In genomic region chr1:77395051-77395450, GRCh38 we compare ENCODE assay signal across 12 cellular contexts.
"Had no signal": no experiment of that assay in that cellular context is flagged by ENCODE, and none has a peak within 500 bp of the region (broad histone marks: within the 10 kb centered on the region; RNA-seq: fewer than 3 reads in every experiment).

No MANE protein-coding gene starts in this region.

- H3K4me1 Mint-ChIP-seq: activated CD8-positive, alpha-beta memory T cell treated with anti-CD3 and anti-CD28 coated beads, Interleukin-2, amount 10 ng/mL, durations not matched to agents 7 days and 5 days had no signal

- H3K36me3 ChIP-seq: lower lobe of right lung had no signal

- H3K9me3 Mint-ChIP-seq: activated T-cell treated with anti-CD3 and anti-CD28 coated beads, Interleukin-2, amount 50 U/mL, for 4 hours; natural killer cell treated with Interleukin-12 subunit alpha and Interleukin-12 subunit beta and Interleukin-15 and Interleukin-18, amount 100 ng/mL, for 72 hours; T-helper 2 cell treated with Interferon-gamma antibody and Interleukin-4, amounts not matched to agents 5 μg/mL and 100 μg/mL, for 36 hours had no signal

- H3K27ac Mint-ChIP-seq: activated CD8-positive, alpha-beta memory T cell treated with anti-CD3 and anti-CD28 coated beads, Interleukin-2, amount 10 ng/mL, durations not matched to agents 7 days and 5 days; activated naive CD8-positive, alpha-beta T cell; natural killer cell treated with Interleukin-12 subunit alpha and Interleukin-12 subunit beta and Interleukin-15 and Interleukin-18, amount 100 ng/mL, for 72 hours; T-helper 2 cell treated with Interferon-gamma antibody and Interleukin-4, amounts not matched to agents 5 μg/mL and 100 μg/mL, for 36 hours; type B pancreatic cell had no signal

- H3K4me3 Mint-ChIP-seq: activated CD8-positive, alpha-beta memory T cell treated with anti-CD3 and anti-CD28 coated beads, Interleukin-2, amount 10 ng/mL, durations not matched to agents 7 days and 5 days; activated naive CD8-positive, alpha-beta T cell; activated T-cell treated with anti-CD3 and anti-CD28 coated beads, Interleukin-2, amount 50 U/mL, for 4 hours; natural killer cell treated with Interleukin-12 subunit alpha and Interleukin-12 subunit beta and Interleukin-15 and Interleukin-18, amount 100 ng/mL, for 72 hours; T-helper 2 cell treated with Interferon-gamma antibody and Interleukin-4, amounts not matched to agents 5 μg/mL and 100 μg/mL, for 36 hours; type B pancreatic cell had no signal

- H3K9me3 ChIP-seq: lower lobe of right lung, mucosa of descending colon had no signal

- H3K27ac ChIP-seq: lower lobe of right lung had no signal

- H3K4me1 ChIP-seq: lower lobe of right lung had no signal

- DNase-seq: activated CD4-positive, alpha-beta T cell treated with anti-CD3 and anti-CD28 coated beads, Interleukin-2, amount 50 U/mL, for 4 hours; activated CD8-positive, alpha-beta memory T cell treated with anti-CD3 and anti-CD28 coated beads, Interleukin-2, amount 10 ng/mL, durations not matched to agents 7 days and 5 days; activated effector memory CD4-positive, alpha-beta T cell treated with anti-CD3 and anti-CD28 coated beads, Interleukin-2, amount 50 U/mL, for 16 hours; activated T-cell treated with anti-CD3 and anti-CD28 coated beads, Interleukin-2, amount 50 U/mL, for 4 hours; lower lobe of right lung; mucosa of descending colon; SHP77 treated with DMSO at 0.1 percent for 48 hours; SW 1271 had no signal

- H3K36me3 Mint-ChIP-seq: activated CD8-positive, alpha-beta memory T cell treated with anti-CD3 and anti-CD28 coated beads, Interleukin-2, amount 10 ng/mL, durations not matched to agents 7 days and 5 days; natural killer cell treated with Interleukin-12 subunit alpha and Interleukin-12 subunit beta and Interleukin-15 and Interleukin-18, amount 100 ng/mL, for 72 hours had no signal

- H3K4me3 ChIP-seq: lower lobe of right lung, mucosa of descending colon had no signal

- H3K27me3 Mint-ChIP-seq: activated naive CD8-positive, alpha-beta T cell; type B pancreatic cell had no signal
